12 cellular contexts compared by ENCODE assay signal in genomic region chr1:231493421-231494185, GRCh38. TPM values are rescaled to one million over a fixed set of nuclear protein-coding genes. Genes with fewer than 3 reads are reported as not detected.
A peak's percentile ranks its signal among the peaks of the same experiment; 100 is the strongest.
DNase-seq lines count a peak whose midpoint lies in the region; ATAC-seq, FAIRE-seq and TF ChIP-seq lines count a peak whose summit lies in the region.
"Had no signal": no experiment of that assay in that cellular context is flagged by ENCODE, and none has a peak within 500 bp of the region (broad histone marks: within the 10 kb centered on the region; RNA-seq: fewer than 3 reads in every experiment).

No MANE protein-coding gene starts in this region.

- no peaks in the 10 kb centered on the region for H4K20me1 ChIP-seq in IMR-90 (ENCODE audit: insufficient read depth, low read length)

- H3K79me1 ChIP-seq in IMR-90 (ENCODE audit: low read depth in 1 of 2, low read length in 2 of 2): no peaks in the 10 kb centered on the region

- H4K91ac ChIP-seq in IMR-90 (ENCODE audit: insufficient read depth, low read depth, low read length): no peak overlapping the region

- no peak overlapping the region for H3K14ac ChIP-seq in IMR-90 (replicated peaks; ENCODE audit: low read depth, low read length)

- 0 out of 2 replicates have a peak, but pooled peaks cover 2% of the 10 kb centered on the region for H3K9me3 ChIP-seq in IMR-90 (ENCODE audit: control insufficient read depth, insufficient read depth, low read length)
- H3K9me3 ChIP-seq in effector memory CD4-positive, alpha-beta T cell (ENCODE audit: control insufficient read depth, low read length): no peaks in the 10 kb centered on the region
- H3K9me3 ChIP-seq in WERI-Rb-1 (ENCODE audit: severe bottlenecking): peaks cover 6% of the 10 kb centered on the region
- H3K9me3 ChIP-seq: thoracic aorta had no signal

- no peak overlapping the region for H3K23ac ChIP-seq in IMR-90 (ENCODE audit: low read depth, low read length)

- no peak overlapping the region for H4K8ac ChIP-seq in IMR-90 (ENCODE audit: low read depth in 2 of 2, low read length in 2 of 2)

- no peak overlapping the region for H3K18ac ChIP-seq in IMR-90 (ENCODE audit: low read depth, low read length)

- H3K27me3 ChIP-seq in IMR-90 (ENCODE audit: control insufficient read depth, insufficient read depth, low read length): no peaks in the 10 kb centered on the region
- no peaks in the 10 kb centered on the region for H3K27me3 ChIP-seq in effector memory CD4-positive, alpha-beta T cell (replicated peaks; ENCODE audit: control insufficient read depth, insufficient read depth, low read length, poor library complexity, severe bottlenecking)
- no peaks in the 10 kb centered on the region for H3K27me3 ChIP-seq in WERI-Rb-1 (ENCODE audit: insufficient read depth, low read depth, severe bottlenecking)

- no peak for TF ChIP-seq CTCF in IMR-90 (conservative IDR thresholded peaks at IDR 0.05; ENCODE audit: low read depth, low read length)
- no peak for TF ChIP-seq CTCF in WERI-Rb-1 (IDR thresholded peaks at IDR 0.05; ENCODE audit: low read depth, low read length)

- no peak overlapping the region for H2BK120ac ChIP-seq in IMR-90 (ENCODE audit: low read depth, low read length)

- H2BK20ac ChIP-seq in IMR-90 (ENCODE audit: low read depth, low read length): no peak overlapping the region

- H3K9ac ChIP-seq in IMR-90 (ENCODE audit: low read depth, low read length): no peak overlapping the region

- in situ Hi-C loops in IMR-90 (cut with MboI; ENCODE audit: low sequenced_read_pairs): no loop called here

- H2AFZ ChIP-seq in IMR-90 (replicated peaks; ENCODE audit: low read length, poor library complexity): no peak overlapping the region

- H2BK15ac ChIP-seq in IMR-90 (ENCODE audit: low read depth, low read length): no peak overlapping the region

- dilution Hi-C loops in IMR-90 (cut with HindIII; ENCODE audit: low sequenced_read_pairs, unreplicated experiment): no loop called here

- CTCF ChIA-PET in IMR-90 (lab: Yijun Ruan, JAX): interaction anchor here (1.5 kb wide), 1 partner anchor 16 kb away, joined by 3 read pairs; no protein-coding TSS in a partner anchor

- POLR2A ChIA-PET in IMR-90 (lab: Charles Lee; ENCODE audit: unreplicated experiment): no interaction called here

- no peak overlapping the region for H4K5ac ChIP-seq in IMR-90 (ENCODE audit: low read depth, low read length)

- no peak for TF ChIP-seq RAD21 in IMR-90 (IDR thresholded peaks at IDR 0.05; ENCODE audit: low read length)

- 100% methylated on average over 2 of the region's 6 CpGs; no CpG with 5 or more reads in 1 of the 2 experiments for WGBS in IMR-90 (ENCODE audit: extremely low coverage in 2 of 2, insufficient read length in 1 of 2), 2 experiments

- no peak overlapping the region for H3K4me2 ChIP-seq in IMR-90 (ENCODE audit: low read depth, low read length)

- TF ChIP-seq POLR2A in GM12891 (IDR thresholded peaks at IDR 0.05; ENCODE audit: low read depth, low read length): no peak
- TF ChIP-seq POLR2A in IMR-90 (IDR thresholded peaks at IDR 0.05; ENCODE audit: low read depth, low read length): no peak

- no peak overlapping the region for H2BK5ac ChIP-seq in IMR-90 (ENCODE audit: low read depth, low read length, poor library complexity, severe bottlenecking)

- FAIRE-seq in GM12891 (lab: Jason Lieb, UNC): no peak

- H3K4me1 ChIP-seq in IMR-90 (ENCODE audit: control insufficient read depth, insufficient read depth, low read length): no peaks in the 10 kb centered on the region
- no peaks in the 10 kb centered on the region for H3K4me1 ChIP-seq in effector memory CD4-positive, alpha-beta T cell (ENCODE audit: control insufficient read depth, insufficient read depth, low read length, poor library complexity, severe bottlenecking)

- H3K9me1 ChIP-seq in IMR-90 (ENCODE audit: insufficient read depth, low read length): no peaks in the 10 kb centered on the region

- H2AK5ac ChIP-seq in IMR-90 (ENCODE audit: low read depth, low read length): no peak overlapping the region

- no TSS peak for BruUV-seq in IMR-90 (replicated peaks; lab: Mats Ljungman, UMichigan)

- no peak overlapping the region for H3K56ac ChIP-seq in IMR-90 (ENCODE audit: extremely low read depth, insufficient read depth, low read length)

- H3K4ac ChIP-seq in IMR-90 (ENCODE audit: low read depth, low read length): no peak overlapping the region

- ATAC-seq in IMR-90 (ENCODE audit: low read depth): peak; percentile 27; the same call in 1 of the 2 replicates

- intact Hi-C loops in IMR-90 (cut with micrococcal nuclease): no loop called here

- no peaks in the 10 kb centered on the region for H3K36me3 ChIP-seq in IMR-90 (ENCODE audit: control insufficient read depth, insufficient read depth, low read length)
- no peaks in the 10 kb centered on the region for H3K36me3 ChIP-seq in effector memory CD4-positive, alpha-beta T cell (ENCODE audit: control insufficient read depth, insufficient read depth, low read length)
- H3K36me3 ChIP-seq in WERI-Rb-1: no peaks in the 10 kb centered on the region
- H3K36me3 ChIP-seq: thoracic aorta had no signal

- H3K4me3 ChIP-seq in IMR-90 (ENCODE audit: insufficient read depth, low read depth, low read length): no peak overlapping the region
- no peak overlapping the region for H3K4me3 ChIP-seq in effector memory CD4-positive, alpha-beta T cell (ENCODE audit: insufficient read depth, low read depth, low read length, poor library complexity, severe bottlenecking)
- H3K4me3 ChIP-seq in WERI-Rb-1 (ENCODE audit: low read depth, low read length): no peak overlapping the region
- H3K4me3 ChIP-seq: lung, thoracic aorta had no signal

- DNase-seq in GM12891 (ENCODE audit: insufficient read length, low spot score) (peak; percentile 2), IMR-90 (peak; percentile 45), amniotic epithelial cell (ENCODE audit: low read depth) (peak; percentile 92), pulmonary artery endothelial cell (ENCODE audit: low read depth, low spot score) (peak; percentile 13), hepatic stellate cell (ENCODE audit: low spot score) (no peak), WERI-Rb-1 (no peak)
- DNase-seq in effector memory CD4-positive, alpha-beta T cell: no peak
- DNase-seq: glutamatergic neuron, NCI-H1436 treated with DMSO at 0.1 percent for 48 hours, posterior cingulate gyrus had no signal

- H2AK9ac ChIP-seq in IMR-90 (replicated peaks; ENCODE audit: low read depth, low read length, poor library complexity): no peak overlapping the region

- H3K27ac ChIP-seq in IMR-90 (ENCODE audit: insufficient read depth, low read length) (no peak overlapping the region), WERI-Rb-1 (no peak overlapping the region)
- no peak overlapping the region for H3K27ac ChIP-seq in effector memory CD4-positive, alpha-beta T cell (ENCODE audit: insufficient read depth, low read length, poor library complexity, severe bottlenecking)
- H3K27ac ChIP-seq: thoracic aorta had no signal

TF ChIP-seq in GM12891, 5 proteins besides CTCF, POLR2A, EP300 and RAD21:
- no peak for TF ChIP-seq TAF1 (IDR thresholded peaks at IDR 0.05; ENCODE audit: low read depth, low read length)
- no peak for TF ChIP-seq POU2F2 (IDR thresholded peaks at IDR 0.05; ENCODE audit: low read depth, low read length)
- no peak for TF ChIP-seq PAX5 (IDR thresholded peaks at IDR 0.05; ENCODE audit: insufficient read depth, low read length, severe bottlenecking)
- no peak for TF ChIP-seq SPI1 (IDR thresholded peaks at IDR 0.05; ENCODE audit: low read depth, low read length)
- TF ChIP-seq POLR2AphosphoS5 (IDR thresholded peaks at IDR 0.05; ENCODE audit: low read depth, low read length): no peak

TF ChIP-seq in IMR-90, 13 proteins besides CTCF, POLR2A, EP300 and RAD21:
- TF ChIP-seq RCOR1 (IDR thresholded peaks at IDR 0.05; ENCODE audit: insufficient replicate concordance, low read length) (no peak), MAZ (IDR thresholded peaks at IDR 0.05; ENCODE audit: borderline replicate concordance, low read depth, low read length) (no peak), MXI1 (IDR thresholded peaks at IDR 0.05; ENCODE audit: borderline replicate concordance, low read depth, low read length) (no peak), NFE2L2 (IDR thresholded peaks at IDR 0.05; ENCODE audit: low read depth, low read length) (no peak), RFX5 (IDR thresholded peaks at IDR 0.05; ENCODE audit: low read depth, low read length) (no peak), MAFK (IDR thresholded peaks at IDR 0.05; ENCODE audit: low read depth, low read length) (no peak), SMC3 (IDR thresholded peaks at IDR 0.05; ENCODE audit: low read depth, low read length) (no peak), FOS (IDR thresholded peaks at IDR 0.05; ENCODE audit: low read depth, low read length) (no peak)
- TF ChIP-seq, protein P1, sequence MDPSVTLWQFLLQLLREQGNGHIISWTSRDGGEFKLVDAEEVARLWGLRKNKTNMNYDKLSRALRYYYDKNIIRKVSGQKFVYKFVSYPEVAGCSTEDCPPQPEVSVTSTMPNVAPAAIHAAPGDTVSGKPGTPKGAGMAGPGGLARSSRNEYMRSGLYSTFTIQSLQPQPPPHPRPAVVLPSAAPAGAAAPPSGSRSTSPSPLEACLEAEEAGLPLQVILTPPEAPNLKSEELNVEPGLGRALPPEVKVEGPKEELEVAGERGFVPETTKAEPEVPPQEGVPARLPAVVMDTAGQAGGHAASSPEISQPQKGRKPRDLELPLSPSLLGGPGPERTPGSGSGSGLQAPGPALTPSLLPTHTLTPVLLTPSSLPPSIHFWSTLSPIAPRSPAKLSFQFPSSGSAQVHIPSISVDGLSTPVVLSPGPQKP (IDR thresholded peaks at IDR 0.05; ENCODE audit: borderline replicate concordance, low read depth, low read length): no peak

RNA-seq across cellular contexts. Expression of gene TSNAX, which starts 34.9 kb away (rescaled TPM):
- 24.8 TPM for polyA plus RNA-seq in GM12891 (2012; ENCODE audit: low read depth, missing spikeins)
- 60.6 and 61.4 TPM in 2 replicates for total RNA-seq in IMR-90 (2012; rRNA removed)
- polyA plus RNA-seq in IMR-90 (2012; rRNA removed): 14.7 and 19.6 TPM in 2 replicates
- 2.8 and 6.8 TPM in 2 replicates for polyA plus RNA-seq in IMR-90 (2012; cell fraction: cytosol; rRNA removed)
- polyA plus RNA-seq in IMR-90 (2012; cell fraction: nucleus; rRNA removed; ENCODE audit: low replicate concordance): 3.2 and 16.4 TPM in 2 replicates
- 28.5 and 36.9 TPM in 2 replicates for total RNA-seq in pulmonary artery endothelial cell

Comparison
In these comparisons a context has a peak if more than half of its experiments do, and no peak if none do; other contexts are left out.
1. DNase-seq: peak in GM12891 (single experiment), IMR-90 (single experiment), amniotic epithelial cell (single experiment) and pulmonary artery endothelial cell (single experiment); none in hepatic stellate cell (single experiment), effector memory CD4-positive, alpha-beta T cell (0 of 3) and WERI-Rb-1 (single experiment).